Comparison of ENCODE assay signal across 8 cellular contexts in the genomic region with DNA sequence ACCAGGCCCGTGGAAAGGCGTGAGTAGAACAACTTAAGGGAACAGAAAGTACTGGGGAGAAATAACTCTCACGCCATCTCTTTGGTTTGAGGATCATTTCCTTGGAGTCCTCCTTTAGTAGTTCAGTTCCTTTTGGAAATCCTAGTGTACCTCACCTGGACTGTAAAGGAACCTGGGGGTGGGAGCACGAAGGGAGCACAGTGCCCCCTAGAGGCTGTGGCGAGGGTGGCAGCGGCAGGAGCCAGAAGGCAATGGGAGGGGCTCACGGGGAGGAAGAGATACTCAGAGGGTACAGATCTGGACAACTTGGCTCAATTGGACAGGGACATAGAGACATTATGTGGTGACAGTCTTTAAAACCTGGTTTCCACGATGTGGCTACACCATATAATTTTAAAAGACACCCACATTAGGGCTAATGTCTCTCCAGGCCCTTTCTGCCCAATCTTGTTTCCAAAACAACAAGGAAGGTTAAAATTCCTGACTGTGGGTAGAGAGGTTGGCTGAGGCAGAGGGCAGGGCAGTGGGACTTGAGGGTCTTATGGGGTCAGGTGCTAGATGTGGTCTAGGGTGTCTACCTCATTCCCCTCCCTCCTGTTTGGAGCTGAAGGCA.
A peak's percentile ranks its signal among the peaks of the same experiment; 100 is the strongest.
DNase-seq lines count a peak whose midpoint lies in the region; FAIRE-seq and TF ChIP-seq lines count a peak whose summit lies in the region.

No MANE protein-coding gene starts in this region.

- H3K27ac ChIP-seq in SU-DHL-6 (ENCODE audit: low read depth, low read length) (no peak overlapping the region), kidney (ENCODE audit: low read depth in 2 of 2, low read length in 2 of 2) (no peak overlapping the region)

- in situ Hi-C loops in astrocyte of the cerebellum (cut with HindIII; ENCODE audit: low sequenced_read_pairs), result no loop called here

- TF ChIP-seq CTCF in GM12874 (IDR thresholded peaks at IDR 0.05; ENCODE audit: insufficient read depth, low read depth, low read length) (peak; percentile 90), SU-DHL-6 (IDR thresholded peaks at IDR 0.05; ENCODE audit: insufficient read depth, low read length, poor library complexity, severe bottlenecking) (peak; percentile 99), astrocyte of the cerebellum (IDR thresholded peaks at IDR 0.05; ENCODE audit: low read depth, low read length, missing control alignments) (peak; percentile 63), kidney (IDR thresholded peaks at IDR 0.05; ENCODE audit: borderline replicate concordance, extremely low read depth, insufficient read depth) (peak; percentile 77)

- DNase-seq in 8988T, result peak; percentile 80
- DNase-seq in HT-29 (ENCODE audit: low spot score), result peak; percentile 77
- DNase-seq in astrocyte of the cerebellum (ENCODE audit: low read depth), result no peak
- DNase-seq in kidney, result no peak
- peak; percentile 34 to 56 (median 48) for DNase-seq in stimulated activated CD4-positive, alpha-beta T cell treated with anti-CD3 and anti-CD28 coated beads, TNF-alpha, amount 100 ng/mL, for 48 hours (ENCODE audit: low read depth in 3 of 3)
- DNase-seq in middle frontal gyrus (ENCODE audit: extremely low spot score, low spot score), result no peak

- H3K9me2 ChIP-seq in SU-DHL-6 (replicated peaks; ENCODE audit: insufficient read depth, low read length), result no peaks in the 10 kb centered on the region

- FAIRE-seq in kidney (lab: Jason Lieb, UNC), result no peak

- no peak overlapping the region for H3K4me2 ChIP-seq in SU-DHL-6 (ENCODE audit: low read depth, low read length, poor library complexity, severe bottlenecking)

- no peaks in the 10 kb centered on the region for H3K79me2 ChIP-seq in SU-DHL-6 (ENCODE audit: insufficient read depth, low read length)

- no peaks in the 10 kb centered on the region for H3F3A ChIP-seq in SU-DHL-6 (ENCODE audit: insufficient read depth)

- intact Hi-C loops in kidney (cut with DNase I), result no loop called here

- no peak overlapping the region for H2AFZ ChIP-seq in SU-DHL-6 (ENCODE audit: low read depth, low read length, severe bottlenecking)

- H4K20me1 ChIP-seq in SU-DHL-6 (ENCODE audit: low read depth, low read length), result no peaks in the 10 kb centered on the region

- H3K27me3 ChIP-seq in SU-DHL-6 (ENCODE audit: low read length), result no peaks in the 10 kb centered on the region

- H3K4me3 ChIP-seq in SU-DHL-6 (ENCODE audit: insufficient read depth, low read length, poor library complexity, severe bottlenecking), result no peak overlapping the region
- H3K4me3 ChIP-seq in astrocyte of the cerebellum (ENCODE audit: low read depth, low read length), result no peak overlapping the region
- no peak overlapping the region for H3K4me3 ChIP-seq in kidney (ENCODE audit: low read length in 2 of 2)

- H3K9ac ChIP-seq in SU-DHL-6 (ENCODE audit: low read length) (no peak overlapping the region), kidney (ENCODE audit: low read length in 2 of 2) (no peak overlapping the region)

- no peaks in the 10 kb centered on the region for H3K36me3 ChIP-seq in SU-DHL-6 (ENCODE audit: low read length)
- peaks cover 2 to 7% of the 10 kb centered on the region in 2 donors for H3K36me3 ChIP-seq in kidney (ENCODE audit: control insufficient read depth in 1 of 2, insufficient read depth in 2 of 2, low read length in 2 of 2)

- H3K9me3 ChIP-seq in SU-DHL-6 (ENCODE audit: insufficient read depth, low read length) (no peaks in the 10 kb centered on the region), kidney (ENCODE audit: control insufficient read depth in 1 of 2, low read length in 2 of 2) (no peaks in the 10 kb centered on the region)

- peaks cover 0 to 4% of the 10 kb centered on the region in 2 donors for H3K4me1 ChIP-seq in kidney (ENCODE audit: control insufficient read depth in 1 of 2, insufficient read depth in 1 of 2, low read depth in 1 of 2, low read length in 2 of 2)

Comparison
In these comparisons a context has a peak if more than half of its experiments do, and no peak if none do; other contexts are left out.
1. DNase-seq: peak in 8988T (single experiment), HT-29 (single experiment) and stimulated activated CD4-positive, alpha-beta T cell treated with anti-CD3 and anti-CD28 coated beads, TNF-alpha, amount 100 ng/mL, for 48 hours (3 of 3); none in astrocyte of the cerebellum (single experiment), kidney (single experiment) and middle frontal gyrus (single experiment).
2. Peak in every context shown above with its lines, with median percentiles within 50 percentile points of each other: CTCF ChIP-seq.